In the genomic region with DNA sequence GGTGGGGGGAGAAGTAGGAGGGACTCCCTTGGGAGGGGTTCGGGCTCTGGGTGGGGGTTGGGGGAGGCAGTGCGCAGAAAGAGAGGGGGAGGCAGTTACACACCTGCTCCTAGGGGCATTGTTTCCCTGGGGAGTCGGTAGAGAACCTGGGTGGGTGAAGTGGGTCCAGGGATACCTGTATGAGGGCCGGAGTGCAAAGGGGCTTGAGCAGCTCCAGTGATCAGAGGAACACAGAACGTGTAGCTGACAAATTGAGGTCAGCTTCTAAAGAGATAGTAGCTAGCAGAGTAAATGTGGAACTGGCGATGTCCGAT, we compare ENCODE assay signal across 8 cellular contexts. TPM values are rescaled to one million over a fixed set of nuclear protein-coding genes. Genes with fewer than 3 reads are reported as not detected.
DNase-seq lines count a peak whose midpoint lies in the region; TF ChIP-seq lines count a peak whose summit lies in the region.

No MANE protein-coding gene starts in this region.

- DNase-seq in NCI-H1694 (lab: John Stamatoyannopoulos, UW) (peak; percentile 34), NCI-H1694 treated with DMSO at 0.1 percent for 48 hours (lab: John Stamatoyannopoulos, UW) (no peak), MG63 (no peak), osteocyte (ENCODE audit: extremely low spot score, unreplicated experiment) (no peak), NCI-H1417 treated with DMSO at 0.1 percent for 48 hours (lab: John Stamatoyannopoulos, UW) (no peak), SIG-M5 (lab: John Stamatoyannopoulos, UW) (no peak), cerebellar nuclear complex (lab: John Stamatoyannopoulos, UW) (no peak)

- peaks cover 18% of the 10 kb centered on the region for H3K36me3 Mint-ChIP-seq in osteocyte (ENCODE audit: unreplicated experiment)

- peak overlapping the region; percentile 85 for H3K4me3 Mint-ChIP-seq in osteocyte (ENCODE audit: unreplicated experiment)

- peak overlapping the region; percentile 59 for H3K27ac ChIP-seq in duodenal mucosa (ENCODE audit: low read depth, low read length)

- peaks cover 23 to 32% of the 10 kb centered on the region in 2 donors for H3K4me1 ChIP-seq in duodenal mucosa (ENCODE audit: control insufficient read depth in 1 of 2, insufficient read depth in 2 of 2, low read length in 2 of 2)

- H3K9me3 Mint-ChIP-seq in osteocyte (ENCODE audit: unreplicated experiment) = no peaks in the 10 kb centered on the region

- H3K4me1 Mint-ChIP-seq in osteocyte (ENCODE audit: unreplicated experiment) = peaks cover 30% of the 10 kb centered on the region

- no peaks in the 10 kb centered on the region for H3K27me3 Mint-ChIP-seq in osteocyte (ENCODE audit: unreplicated experiment)

- peak overlapping the region; percentile 71 for H3K4me3 ChIP-seq in MG63
- peak overlapping the region; percentile 77 to 93 for H3K4me3 ChIP-seq in duodenal mucosa (ENCODE audit: low read depth in 1 of 2, low read length in 2 of 2)

- H3K9me3 ChIP-seq in MG63 (no peaks in the 10 kb centered on the region), duodenal mucosa (ENCODE audit: control insufficient read depth in 1 of 2, low read length in 2 of 2) (no peaks in the 10 kb centered on the region)

- TF ChIP-seq CTCF in osteocyte (IDR thresholded peaks at IDR 0.05) = no peak

- H3K9ac ChIP-seq in duodenal mucosa (ENCODE audit: low read depth in 1 of 2, low read length in 2 of 2) = peak overlapping the region; percentile 67 to 69

- H3K27ac Mint-ChIP-seq in osteocyte (ENCODE audit: unreplicated experiment) = peak overlapping the region; percentile 87

- H3K36me3 ChIP-seq in MG63 (peaks cover 40% of the 10 kb centered on the region), duodenal mucosa (ENCODE audit: control insufficient read depth in 1 of 2, insufficient read depth in 2 of 2, low read length in 2 of 2) (peaks cover 23 to 38% of the 10 kb centered on the region in 2 donors)

- H3K27me3 ChIP-seq in MG63 (no peaks in the 10 kb centered on the region), duodenal mucosa (ENCODE audit: control insufficient read depth in 1 of 2, insufficient read depth in 2 of 2, low read length in 2 of 2) (no peaks in the 10 kb centered on the region)

RNA-seq across cellular contexts. Expression of a gene that starts 0.4 kb away (rescaled TPM):
- 26.0 and 36.1 TPM in 2 replicates for total RNA-seq in MG63 (2014; rRNA removed; shearing (Covaris generic); ENCODE audit: low replicate concordance)
- total RNA-seq in osteocyte = 61.4 and 66.7 TPM in 2 replicates

RNA-seq across cellular contexts. Expression of a gene that starts 18.2 kb away (rescaled TPM):
- not detected in 2 replicates for total RNA-seq in MG63 (2014; rRNA removed; shearing (Covaris generic); ENCODE audit: low replicate concordance)
- 0.43 TPM in 1 of 2 replicates, not detected in the other for total RNA-seq in osteocyte

RNA-seq across cellular contexts. Expression of a gene that starts 26.5 kb away (rescaled TPM):
- 20.1 and 39.3 TPM in 2 replicates for total RNA-seq in MG63 (2014; rRNA removed; shearing (Covaris generic); ENCODE audit: low replicate concordance)
- total RNA-seq in osteocyte = 41.5 and 54.9 TPM in 2 replicates

RNA-seq across cellular contexts. Expression of a gene that starts 28.2 kb away (rescaled TPM):
- total RNA-seq in MG63 (2014; rRNA removed; shearing (Covaris generic); ENCODE audit: low replicate concordance) = 1.5 and 1.7 TPM in 2 replicates
- 2.1 and 3.0 TPM in 2 replicates for total RNA-seq in osteocyte
